ENCODE assay signal across 24 cellular contexts in the genomic region with DNA sequence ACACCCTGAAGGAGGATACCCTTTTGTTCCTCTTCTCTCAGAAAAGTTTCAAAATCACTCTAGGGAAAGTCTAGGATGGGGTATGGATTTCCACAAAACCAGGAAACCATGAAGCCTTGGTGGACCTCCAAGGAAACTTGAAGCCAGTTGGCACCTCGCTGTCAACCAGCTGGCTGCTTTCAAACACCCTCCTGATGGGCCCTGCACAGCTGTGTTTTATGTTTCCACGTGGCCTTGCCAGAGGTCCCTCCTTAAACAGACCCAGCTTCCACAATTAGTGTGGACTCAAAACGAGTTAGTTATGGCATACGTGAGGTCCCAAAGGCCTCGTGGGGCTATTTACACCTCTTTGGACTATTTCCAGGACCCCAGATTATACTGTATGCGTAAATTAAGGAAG. TPM values are rescaled to one million over a fixed set of nuclear protein-coding genes. Genes with fewer than 3 reads are reported as not detected.
"Had no signal": no experiment of that assay in that cellular context is flagged by ENCODE, and none has a peak within 500 bp of the region (broad histone marks: within the 10 kb centered on the region; RNA-seq: fewer than 3 reads in every experiment).

No MANE protein-coding gene starts in this region.

- FAIRE-seq: kidney had no signal

- H3K9me3 ChIP-seq: esophagus squamous epithelium, ovary, sigmoid colon, thoracic aorta, upper lobe of right lung had no signal

- H3K4me3 ChIP-seq: cardiac muscle cell, esophagus squamous epithelium, ovary, sigmoid colon, thoracic aorta, upper lobe of right lung had no signal

- H3K27me3 ChIP-seq: cardiac muscle cell, esophagus squamous epithelium, foreskin keratinocyte, ovary, sigmoid colon, upper lobe of right lung had no signal

- H3K4me1 ChIP-seq: esophagus squamous epithelium, foreskin keratinocyte, sigmoid colon, upper lobe of right lung had no signal

- DNase-seq: activated CD4-positive, alpha-beta memory T cell treated with anti-CD3 and anti-CD28 coated beads, Interleukin-2, amount 10 ng/mL, durations not matched to agents 7 days and 5 days; activated CD4-positive, alpha-beta T cell treated with anti-CD3 and anti-CD28 coated beads for 48 hours; activated CD4-positive, CD25-positive, alpha-beta regulatory T cell; activated CD8-positive, alpha-beta memory T cell treated with anti-CD3 and anti-CD28 coated beads, Interleukin-2, amount 10 ng/mL, durations not matched to agents 7 days and 5 days; activated naive CD4-positive, alpha-beta T cell; activated naive CD8-positive, alpha-beta T cell treated with anti-CD3 and anti-CD28 coated beads for 36 hours; amygdala; dermis blood vessel endothelial cell; effector memory CD8-positive, alpha-beta T cell; esophagus squamous epithelium; foreskin keratinocyte; glutamatergic neuron; kidney; naive B cell; ovary; sigmoid colon; stimulated activated naive B cell treated with anti-CD40 and anti-IgM and Interleukin-4, amounts not matched to agents 10 μg/mL and 1 μg/mL and 100 μg/mL, for 72 hours; upper lobe of right lung had no signal

- ATAC-seq: activated CD8-positive, alpha-beta memory T cell treated with anti-CD3 and anti-CD28 coated beads, Interleukin-2, amount 10 ng/mL, durations not matched to agents 7 days and 5 days; activated T-helper 17 cell treated with anti-CD3 and anti-CD28 coated beads, Interleukin-2, amount 50 U/mL, for 72 hours; effector memory CD8-positive, alpha-beta T cell; foreskin keratinocyte; stimulated activated naive B cell treated with anti-CD40 and anti-IgM and Interleukin-4, amounts not matched to agents 10 μg/mL and 1 μg/mL and 100 μg/mL, for 72 hours; upper lobe of right lung had no signal

- H3K36me3 ChIP-seq: cardiac muscle cell, esophagus squamous epithelium, ovary, sigmoid colon, thoracic aorta, upper lobe of right lung had no signal

- H3K27ac ChIP-seq: cardiac muscle cell, esophagus squamous epithelium, foreskin keratinocyte, ovary, sigmoid colon, thoracic aorta, upper lobe of right lung had no signal

RNA-seq across cellular contexts. Expression of a gene that starts 5.9 kb away (rescaled TPM):
- total RNA-seq: activated CD4-positive, alpha-beta memory T cell treated with anti-CD3 and anti-CD28 coated beads, Interleukin-2, amount 10 ng/mL, durations not matched to agents 7 days and 5 days; activated CD8-positive, alpha-beta memory T cell treated with anti-CD3 and anti-CD28 coated beads, Interleukin-2, amount 10 ng/mL, durations not matched to agents 7 days and 5 days; activated naive CD8-positive, alpha-beta T cell treated with anti-CD3 and anti-CD28 coated beads for 36 hours; activated T-helper 17 cell treated with anti-CD3 and anti-CD28 coated beads, Interleukin-2, amount 50 U/mL, for 72 hours; dermis blood vessel endothelial cell; esophagus squamous epithelium; foreskin keratinocyte; kidney; liver; mononuclear cell; pulmonary artery endothelial cell; sigmoid colon; upper lobe of right lung had no signal
- polyA plus RNA-seq: foreskin keratinocyte, liver, sigmoid colon had no signal
